ENCODE assay signal across 18 cellular contexts in genomic region chr6:161268526-161269210, GRCh38.
"Had no signal": no experiment of that assay in that cellular context is flagged by ENCODE, and none has a peak within 500 bp of the region (broad histone marks: within the 10 kb centered on the region; RNA-seq: fewer than 3 reads in every experiment).

No MANE protein-coding gene starts in this region.

- DNase-seq: activated CD4-positive, alpha-beta T cell treated with anti-CD3 and anti-CD28 coated beads, Interleukin-2, amount 10 ng/mL, durations not matched to agents 7 days and 5 days; activated CD8-positive, alpha-beta memory T cell treated with anti-CD3 and anti-CD28 coated beads, Interleukin-2, amount 50 U/mL, for 4 hours; activated naive CD4-positive, alpha-beta T cell treated with anti-CD3 and anti-CD28 coated beads for 36 hours; activated T-cell treated with anti-CD3 and anti-CD28 coated beads, Interleukin-2, amount 50 U/mL, for 4 hours; dermis blood vessel endothelial cell; effector memory CD8-positive, alpha-beta T cell; foreskin melanocyte; hypothalamus; lower lobe of right lung; natural killer cell; pancreas; stimulated activated CD4-positive, alpha-beta T cell treated with anti-CD3 and anti-CD28 coated beads, Interleukin-12 subunit alpha, Interleukin-12 subunit beta, amount 100 ng/mL, for 4 hours; stimulated activated CD4-positive, alpha-beta T cell treated with anti-CD3 and anti-CD28 coated beads, Interleukin-1b, Interleukin-23, amount 100 ng/mL, for 48 hours; stimulated activated CD8-positive, alpha-beta memory T cell treated with anti-CD3 and anti-CD28 coated beads, Interleukin-4, amount 100 ng/mL, for 48 hours; stimulated activated naive CD4-positive, alpha-beta T cell treated with Interleukin-2 at 50 U/mL for 16 hours; T-helper 2 cell; thyroid gland had no signal

- H3K27me3 ChIP-seq: pancreas, thyroid gland had no signal

- H3K36me3 ChIP-seq: lower lobe of right lung, neutrophil, pancreas, thyroid gland had no signal

- H3K27ac ChIP-seq: lower lobe of right lung, neutrophil, pancreas, thyroid gland had no signal

- H3K4me3 ChIP-seq: lower lobe of right lung, pancreas, thyroid gland had no signal

- ATAC-seq: activated T-cell treated with anti-CD3 and anti-CD28 coated beads, Interleukin-2, amount 50 U/mL, for 4 hours; effector memory CD8-positive, alpha-beta T cell; lower lobe of right lung; natural killer cell; pancreas had no signal

- H3K9me3 ChIP-seq: lower lobe of right lung, neutrophil, pancreas, thyroid gland had no signal

- H3K27me3 Mint-ChIP-seq: activated CD4-positive, alpha-beta T cell treated with anti-CD3 and anti-CD28 coated beads, Interleukin-2, amount 10 ng/mL, durations not matched to agents 7 days and 5 days; effector memory CD8-positive, alpha-beta T cell had no signal

- H3K4me3 Mint-ChIP-seq: activated CD4-positive, alpha-beta T cell treated with anti-CD3 and anti-CD28 coated beads, Interleukin-2, amount 10 ng/mL, durations not matched to agents 7 days and 5 days; activated naive CD4-positive, alpha-beta T cell treated with anti-CD3 and anti-CD28 coated beads for 36 hours; activated T-cell treated with anti-CD3 and anti-CD28 coated beads, Interleukin-2, amount 50 U/mL, for 4 hours; effector memory CD8-positive, alpha-beta T cell; natural killer cell had no signal

- H3K27ac Mint-ChIP-seq: activated CD4-positive, alpha-beta T cell treated with anti-CD3 and anti-CD28 coated beads, Interleukin-2, amount 10 ng/mL, durations not matched to agents 7 days and 5 days; activated naive CD4-positive, alpha-beta T cell treated with anti-CD3 and anti-CD28 coated beads for 36 hours; effector memory CD8-positive, alpha-beta T cell had no signal

- H3K4me1 ChIP-seq: thyroid gland had no signal

- H3K9me3 Mint-ChIP-seq: activated CD4-positive, alpha-beta T cell treated with anti-CD3 and anti-CD28 coated beads, Interleukin-2, amount 10 ng/mL, durations not matched to agents 7 days and 5 days; activated naive CD4-positive, alpha-beta T cell treated with anti-CD3 and anti-CD28 coated beads for 36 hours; activated T-cell treated with anti-CD3 and anti-CD28 coated beads, Interleukin-2, amount 50 U/mL, for 4 hours; effector memory CD8-positive, alpha-beta T cell; natural killer cell had no signal
